In the genomic region with DNA sequence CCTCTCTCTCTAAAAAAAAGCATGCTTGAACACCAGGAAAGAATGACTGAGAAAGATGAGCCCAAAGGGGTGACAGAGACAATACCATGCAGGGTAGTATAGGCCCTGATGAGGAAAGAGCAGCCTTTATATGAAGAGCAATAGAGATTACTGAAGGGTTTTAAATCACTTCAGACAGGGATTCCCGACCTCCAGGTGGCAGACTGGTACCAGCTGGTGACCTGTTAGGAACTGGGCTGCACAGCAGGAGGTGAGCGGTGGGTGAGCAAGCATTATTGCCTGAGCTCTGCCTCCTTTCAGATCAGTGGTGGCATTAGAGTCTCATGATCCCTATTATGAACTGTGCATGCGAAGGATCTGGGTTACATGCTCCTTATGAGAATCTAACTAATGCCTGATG, we compare ENCODE assay signal across 12 cellular contexts.
"Had no signal": no experiment of that assay in that cellular context is flagged by ENCODE, and none has a peak within 500 bp of the region (broad histone marks: within the 10 kb centered on the region; RNA-seq: fewer than 3 reads in every experiment).

No MANE protein-coding gene starts in this region.

- H3K27ac Mint-ChIP-seq: activated T-helper 17 cell treated with anti-CD3 and anti-CD28 coated beads, Interleukin-2, amount 50 U/mL, for 72 hours; stimulated activated effector memory CD8-positive, alpha-beta T cell treated with anti-CD3 and anti-CD28 coated beads, Interleukin-12 subunit alpha, Interleukin-12 subunit beta, amount 100 ng/mL, for 72 hours; T-helper 2 cell treated with Interferon-gamma antibody and Interleukin-4, amounts not matched to agents 5 μg/mL and 100 μg/mL, for 36 hours had no signal

- H3K4me1 Mint-ChIP-seq: activated T-helper 17 cell treated with anti-CD3 and anti-CD28 coated beads, Interleukin-2, amount 50 U/mL, for 72 hours; naive B cell had no signal

- H3K27ac ChIP-seq: ovary had no signal

- H3K27me3 Mint-ChIP-seq: activated T-helper 17 cell treated with anti-CD3 and anti-CD28 coated beads, Interleukin-2, amount 50 U/mL, for 72 hours; naive B cell had no signal

- DNase-seq: activated CD4-positive, alpha-beta T cell treated with anti-CD3 and anti-CD28 coated beads, Interleukin-2, amount 50 U/mL, for 1 hour; activated naive CD4-positive, alpha-beta T cell treated with anti-CD3 and anti-CD28 coated beads, Interleukin-2, amount 50 U/mL, for 16 hours; activated T-cell treated with anti-CD3 and anti-CD28 coated beads for 4 hours; dermis blood vessel endothelial cell; erythroblast; islet precursor cell; naive B cell; ovary had no signal

- H3K4me3 Mint-ChIP-seq: activated T-helper 17 cell treated with anti-CD3 and anti-CD28 coated beads, Interleukin-2, amount 50 U/mL, for 72 hours; naive B cell; stimulated activated effector memory CD8-positive, alpha-beta T cell treated with anti-CD3 and anti-CD28 coated beads, Interleukin-12 subunit alpha, Interleukin-12 subunit beta, amount 100 ng/mL, for 72 hours; T-helper 2 cell treated with Interferon-gamma antibody and Interleukin-4, amounts not matched to agents 5 μg/mL and 100 μg/mL, for 36 hours had no signal

- H3K4me3 ChIP-seq: lung, ovary had no signal
